In genomic region chr15:64045106-64045435, GRCh38 we compare ENCODE assay signal across 10 cellular contexts. TPM values are rescaled to one million over a fixed set of nuclear protein-coding genes. Genes with fewer than 3 reads are reported as not detected.
A peak's percentile ranks its signal among the peaks of the same experiment; 100 is the strongest.
DNase-seq lines count a peak whose midpoint lies in the region; ATAC-seq, FAIRE-seq and TF ChIP-seq lines count a peak whose summit lies in the region.
"Had no signal": no experiment of that assay in that cellular context is flagged by ENCODE, and none has a peak within 500 bp of the region (broad histone marks: within the 10 kb centered on the region; RNA-seq: fewer than 3 reads in every experiment).

No MANE protein-coding gene starts in this region.

- TF ChIP-seq CTCF in astrocyte (IDR thresholded peaks at IDR 0.05; ENCODE audit: insufficient read depth, low read depth, low read length), result no peak
- no peak for TF ChIP-seq CTCF in upper lobe of left lung (IDR thresholded peaks at IDR 0.05)

- 53 to 83% methylated on average over 1 to 5 of the region's 5 CpGs for WGBS in upper lobe of left lung, 2 donors

- H3K9ac ChIP-seq in astrocyte (ENCODE audit: low read length) (no peak overlapping the region), mucosa of stomach (ENCODE audit: low read length) (peak overlapping the region; percentile 72)

- TF ChIP-seq POLR2A in upper lobe of left lung (IDR thresholded peaks at IDR 0.05), result no peak

- peaks cover 74% of the 10 kb centered on the region for H3K27me3 Mint-ChIP-seq in activated naive CD4-positive, alpha-beta T cell treated with anti-CD3 and anti-CD28 coated beads, Interleukin-2, amount 10 ng/mL, durations not matched to agents 7 days and 5 days
- H3K27me3 Mint-ChIP-seq in astrocyte (ENCODE audit: low read depth, unreplicated experiment), result peaks cover 74% of the 10 kb centered on the region

- no peak for FAIRE-seq in astrocyte (lab: Jason Lieb, UNC)
- FAIRE-seq: keratinocyte had no signal

- peaks cover 10% of the 10 kb centered on the region for H3K27me3 ChIP-seq in astrocyte (ENCODE audit: insufficient read depth, low read length)
- H3K27me3 ChIP-seq in mucosa of stomach (ENCODE audit: control insufficient read depth, insufficient read depth, low read length), result peaks cover 7% of the 10 kb centered on the region
- no peaks in the 10 kb centered on the region for H3K27me3 ChIP-seq in upper lobe of left lung

- no peak overlapping the region for H3K4me3 ChIP-seq in astrocyte (ENCODE audit: insufficient read depth, low read depth, low read length)
- H3K4me3 ChIP-seq in mucosa of stomach (ENCODE audit: low read length), result peak overlapping the region; percentile 73
- peak overlapping the region in 3 of 4 donors; percentile 76 to 79 (median 78) for H3K4me3 ChIP-seq in upper lobe of left lung

- no peak for DNase-seq in activated naive CD4-positive, alpha-beta T cell treated with anti-CD3 and anti-CD28 coated beads, Interleukin-2, amount 10 ng/mL, durations not matched to agents 7 days and 5 days
- no peak for DNase-seq in activated naive CD4-positive, alpha-beta T cell treated with Interleukin-2 at 50 U/mL for 16 hours
- no peak for DNase-seq in astrocyte (ENCODE audit: low read depth)
- DNase-seq in upper lobe of left lung, result peak in 1 of 2 donors; percentile 26
- no peak for DNase-seq in AG08396 (ENCODE audit: low spot score)
- DNase-seq in activated CD4-positive, alpha-beta T cell treated with anti-CD3 and anti-CD28 coated beads for 4 hours, result no peak

- ATAC-seq in upper lobe of left lung (ENCODE audit: low FRiP score in 2 of 2) (no peak), GM18519 (IDR thresholded peaks at IDR 0.05; ENCODE audit: low FRiP score, unreplicated experiment) (no peak)

- CTCF ChIA-PET in activated naive CD4-positive, alpha-beta T cell treated with anti-CD3 and anti-CD28 coated beads, Interleukin-2, amount 10 ng/mL, durations not matched to agents 7 days and 5 days (lab: Charles Lee), result interaction anchor here (1.9 to 5.8 kb wide), 5 partner anchors 99 to 578 kb away, joined by 7 to 56 read pairs (median 32); no protein-coding TSS in a partner anchor

- no peak overlapping the region for H3K27ac ChIP-seq in astrocyte (ENCODE audit: low read depth, low read length)
- peak overlapping the region; percentile 63 to 89 (median 79) for H3K27ac ChIP-seq in upper lobe of left lung

- no peaks in the 10 kb centered on the region for H3K36me3 ChIP-seq in astrocyte (ENCODE audit: insufficient read depth, low read length)
- H3K36me3 ChIP-seq in mucosa of stomach (ENCODE audit: control insufficient read depth, insufficient read depth, low read length), result no peaks in the 10 kb centered on the region
- H3K36me3 ChIP-seq in upper lobe of left lung, result no peaks in the 10 kb centered on the region

- H3K79me2 ChIP-seq in astrocyte (ENCODE audit: insufficient read depth, low read length), result no peaks in the 10 kb centered on the region

- H3K9me3 Mint-ChIP-seq in activated naive CD4-positive, alpha-beta T cell treated with anti-CD3 and anti-CD28 coated beads, Interleukin-2, amount 10 ng/mL, durations not matched to agents 7 days and 5 days, result no peaks in the 10 kb centered on the region
- peaks cover 4% of the 10 kb centered on the region for H3K9me3 Mint-ChIP-seq in astrocyte (ENCODE audit: unreplicated experiment)

- no peak overlapping the region for H3K27ac Mint-ChIP-seq in activated naive CD4-positive, alpha-beta T cell treated with anti-CD3 and anti-CD28 coated beads, Interleukin-2, amount 10 ng/mL, durations not matched to agents 7 days and 5 days
- H3K27ac Mint-ChIP-seq in astrocyte (ENCODE audit: unreplicated experiment), result no peak overlapping the region

- H3K4me1 Mint-ChIP-seq in activated naive CD4-positive, alpha-beta T cell treated with anti-CD3 and anti-CD28 coated beads, Interleukin-2, amount 10 ng/mL, durations not matched to agents 7 days and 5 days, result peaks cover 4% of the 10 kb centered on the region
- H3K4me1 Mint-ChIP-seq in astrocyte (ENCODE audit: low read depth, unreplicated experiment), result peaks cover 9% of the 10 kb centered on the region

- H3K9me3 ChIP-seq in astrocyte (ENCODE audit: insufficient read depth, low read depth, low read length), result no peaks in the 10 kb centered on the region
- no peaks in the 10 kb centered on the region for H3K9me3 ChIP-seq in mucosa of stomach (ENCODE audit: control insufficient read depth, low read length)
- H3K9me3 ChIP-seq in upper lobe of left lung, result no peaks in the 10 kb centered on the region
- H3K9me3 ChIP-seq: esophagus muscularis mucosa had no signal

- H3K4me1 ChIP-seq in astrocyte (ENCODE audit: insufficient read depth, low read length), result peaks cover 6% of the 10 kb centered on the region
- H3K4me1 ChIP-seq in mucosa of stomach (ENCODE audit: control insufficient read depth, insufficient read depth, low read length), result peaks cover 20% of the 10 kb centered on the region
- peaks cover 25 to 40% (median 34%) of the 10 kb centered on the region in 4 donors for H3K4me1 ChIP-seq in upper lobe of left lung

- H4K20me1 ChIP-seq in astrocyte (ENCODE audit: insufficient read depth, low read length), result no peaks in the 10 kb centered on the region

- no peak for TF ChIP-seq EP300 in upper lobe of left lung (IDR thresholded peaks at IDR 0.05)

- H2AFZ ChIP-seq in astrocyte (ENCODE audit: low read depth, low read length), result no peak overlapping the region

- H3K4me2 ChIP-seq in astrocyte (ENCODE audit: low read length), result no peak overlapping the region

- H3K36me3 Mint-ChIP-seq in activated naive CD4-positive, alpha-beta T cell treated with anti-CD3 and anti-CD28 coated beads, Interleukin-2, amount 10 ng/mL, durations not matched to agents 7 days and 5 days, result no peaks in the 10 kb centered on the region
- H3K36me3 Mint-ChIP-seq in astrocyte (ENCODE audit: low read depth, unreplicated experiment), result peaks cover 2% of the 10 kb centered on the region

- H3K4me3 Mint-ChIP-seq in activated naive CD4-positive, alpha-beta T cell treated with anti-CD3 and anti-CD28 coated beads, Interleukin-2, amount 10 ng/mL, durations not matched to agents 7 days and 5 days, result peak overlapping the region; percentile 61
- H3K4me3 Mint-ChIP-seq in astrocyte (ENCODE audit: unreplicated experiment), result peak overlapping the region; percentile 71

RNA-seq across cellular contexts. Expression of gene DAPK2, which starts 1.2 kb away (rescaled TPM):
- total RNA-seq in astrocyte, result 0.52 and 0.60 TPM in 2 replicates
- total RNA-seq in upper lobe of left lung, result 100 to 1,000 TPM in 4 of 6 donors, 10 to 100 TPM in 2; 58.3 to 270 (median 136) TPM

RNA-seq across cellular contexts. Expression of gene CIAO2A, which starts 48.6 kb away (rescaled TPM):
- total RNA-seq in astrocyte (51.2 and 53.4 TPM in 2 replicates), upper lobe of left lung (10 to 100 TPM; 38.8 to 70.3 (median 49.2) TPM)

RNA-seq across cellular contexts. Expression of gene SNX1, which starts 50.7 kb away (rescaled TPM):
- 87.7 and 89.3 TPM in 2 replicates for total RNA-seq in astrocyte
- 100 to 1,000 TPM; 103 to 234 (median 154) TPM for total RNA-seq in upper lobe of left lung

Comparison
In these comparisons a context has a peak if more than half of its experiments do, and no peak if none do; other contexts are left out.
1. RNA of gene DAPK2, which starts 1.2 kb away (total RNA-seq): 58.3 to 270 TPM in upper lobe of left lung; 0.52 to 0.60 TPM in astrocyte; every median in the first group is over 10 times any median in the second.